ENCODE assay signal across 1 cellular context in genomic region chr16:54542805-54543504, GRCh38.
TF ChIP-seq lines count a peak whose summit lies in the region.

No MANE protein-coding gene starts in this region.

TF ChIP-seq in GM23338, 12 proteins besides CTCF, POLR2A, EP300 and RAD21 (continued from another document):
- TF ChIP-seq, protein P1, sequence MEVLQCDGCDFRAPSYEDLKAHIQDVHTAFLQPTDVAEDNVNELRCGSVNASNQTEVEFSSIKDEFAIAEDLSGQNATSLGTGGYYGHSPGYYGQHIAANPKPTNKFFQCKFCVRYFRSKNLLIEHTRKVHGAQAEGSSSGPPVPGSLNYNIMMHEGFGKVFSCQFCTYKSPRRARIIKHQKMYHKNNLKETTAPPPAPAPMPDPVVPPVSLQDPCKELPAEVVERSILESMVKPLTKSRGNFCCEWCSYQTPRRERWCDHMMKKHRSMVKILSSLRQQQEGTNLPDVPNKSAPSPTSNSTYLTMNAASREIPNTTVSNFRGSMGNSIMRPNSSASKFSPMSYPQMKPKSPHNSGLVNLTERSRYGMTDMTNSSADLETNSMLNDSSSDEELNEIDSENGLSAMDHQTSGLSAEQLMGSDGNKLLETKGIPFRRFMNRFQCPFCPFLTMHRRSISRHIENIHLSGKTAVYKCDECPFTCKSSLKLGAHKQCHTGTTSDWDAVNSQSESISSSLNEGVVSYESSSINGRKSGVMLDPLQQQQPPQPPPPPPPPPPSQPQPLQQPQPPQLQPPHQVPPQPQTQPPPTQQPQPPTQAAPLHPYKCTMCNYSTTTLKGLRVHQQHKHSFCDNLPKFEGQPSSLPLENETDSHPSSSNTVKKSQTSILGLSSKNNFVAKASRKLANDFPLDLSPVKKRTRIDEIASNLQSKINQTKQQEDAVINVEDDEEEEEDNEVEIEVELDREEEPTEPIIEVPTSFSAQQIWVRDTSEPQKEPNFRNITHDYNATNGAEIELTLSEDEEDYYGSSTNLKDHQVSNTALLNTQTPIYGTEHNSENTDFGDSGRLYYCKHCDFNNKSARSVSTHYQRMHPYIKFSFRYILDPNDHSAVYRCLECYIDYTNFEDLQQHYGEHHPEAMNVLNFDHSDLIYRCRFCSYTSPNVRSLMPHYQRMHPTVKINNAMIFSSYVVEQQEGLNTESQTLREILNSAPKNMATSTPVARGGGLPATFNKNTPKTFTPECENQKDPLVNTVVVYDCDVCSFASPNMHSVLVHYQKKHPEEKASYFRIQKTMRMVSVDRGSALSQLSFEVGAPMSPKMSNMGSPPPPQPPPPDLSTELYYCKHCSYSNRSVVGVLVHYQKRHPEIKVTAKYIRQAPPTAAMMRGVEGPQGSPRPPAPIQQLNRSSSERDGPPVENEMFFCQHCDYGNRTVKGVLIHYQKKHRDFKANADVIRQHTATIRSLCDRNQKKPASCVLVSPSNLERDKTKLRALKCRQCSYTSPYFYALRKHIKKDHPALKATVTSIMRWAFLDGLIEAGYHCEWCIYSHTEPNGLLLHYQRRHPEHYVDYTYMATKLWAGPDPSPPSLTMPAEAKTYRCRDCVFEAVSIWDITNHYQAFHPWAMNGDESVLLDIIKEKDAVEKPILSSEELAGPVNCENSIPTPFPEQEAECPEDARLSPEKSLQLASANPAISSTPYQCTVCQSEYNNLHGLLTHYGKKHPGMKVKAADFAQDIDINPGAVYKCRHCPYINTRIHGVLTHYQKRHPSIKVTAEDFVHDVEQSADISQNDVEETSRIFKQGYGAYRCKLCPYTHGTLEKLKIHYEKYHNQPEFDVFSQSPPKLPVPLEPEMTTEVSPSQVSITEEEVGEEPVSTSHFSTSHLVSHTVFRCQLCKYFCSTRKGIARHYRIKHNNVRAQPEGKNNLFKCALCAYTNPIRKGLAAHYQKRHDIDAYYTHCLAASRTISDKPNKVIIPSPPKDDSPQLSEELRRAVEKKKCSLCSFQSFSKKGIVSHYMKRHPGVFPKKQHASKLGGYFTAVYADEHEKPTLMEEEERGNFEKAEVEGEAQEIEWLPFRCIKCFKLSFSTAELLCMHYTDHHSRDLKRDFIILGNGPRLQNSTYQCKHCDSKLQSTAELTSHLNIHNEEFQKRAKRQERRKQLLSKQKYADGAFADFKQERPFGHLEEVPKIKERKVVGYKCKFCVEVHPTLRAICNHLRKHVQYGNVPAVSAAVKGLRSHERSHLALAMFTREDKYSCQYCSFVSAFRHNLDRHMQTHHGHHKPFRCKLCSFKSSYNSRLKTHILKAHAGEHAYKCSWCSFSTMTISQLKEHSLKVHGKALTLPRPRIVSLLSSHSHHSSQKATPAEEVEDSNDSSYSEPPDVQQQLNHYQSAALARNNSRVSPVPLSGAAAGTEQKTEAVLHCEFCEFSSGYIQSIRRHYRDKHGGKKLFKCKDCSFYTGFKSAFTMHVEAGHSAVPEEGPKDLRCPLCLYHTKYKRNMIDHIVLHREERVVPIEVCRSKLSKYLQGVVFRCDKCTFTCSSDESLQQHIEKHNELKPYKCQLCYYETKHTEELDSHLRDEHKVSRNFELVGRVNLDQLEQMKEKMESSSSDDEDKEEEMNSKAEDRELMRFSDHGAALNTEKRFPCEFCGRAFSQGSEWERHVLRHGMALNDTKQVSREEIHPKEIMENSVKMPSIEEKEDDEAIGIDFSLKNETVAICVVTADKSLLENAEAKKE (CRISPR knock-in tag; IDR thresholded peaks at IDR 0.05) = no peak
- TF ChIP-seq REST (IDR thresholded peaks at IDR 0.05; ENCODE audit: unreplicated experiment) (no peak), ETS1 (IDR thresholded peaks at IDR 0.05) (no peak), POLR2AphosphoS5 (IDR thresholded peaks at IDR 0.05; ENCODE audit: low read depth) (no peak), STAT1 (IDR thresholded peaks at IDR 0.05; ENCODE audit: unreplicated experiment) (no peak), EZH2 (IDR thresholded peaks at IDR 0.05; ENCODE audit: low read depth, unreplicated experiment) (no peak), ZNF114 (CRISPR knock-in tag; IDR thresholded peaks at IDR 0.05) (no peak)
